15 cellular contexts compared by ENCODE assay signal in genomic region chr10:104296687-104297436, GRCh38. TPM values are rescaled to one million over a fixed set of nuclear protein-coding genes. Genes with fewer than 3 reads are reported as not detected.
"Had no signal": no experiment of that assay in that cellular context is flagged by ENCODE, and none has a peak within 500 bp of the region (broad histone marks: within the 10 kb centered on the region; RNA-seq: fewer than 3 reads in every experiment).

No MANE protein-coding gene starts in this region.

- H3K4me1 Mint-ChIP-seq: activated B cell treated with CpG ODN at 0.5 μM for 24 hours had no signal

- H3K27ac Mint-ChIP-seq: activated B cell treated with CpG ODN at 0.5 μM for 24 hours; activated naive CD4-positive, alpha-beta T cell treated with anti-CD3 and anti-CD28 coated beads, Interleukin-2, amount 50 U/mL, for 24 hours; effector memory CD8-positive, alpha-beta T cell; mesothelial cell of epicardium had no signal

- H3K27me3 ChIP-seq: ascending aorta, testis had no signal

- H3K4me3 ChIP-seq: ascending aorta, lower lobe of right lung, skin epidermis, testis had no signal

- H3K36me3 Mint-ChIP-seq: activated naive CD4-positive, alpha-beta T cell treated with anti-CD3 and anti-CD28 coated beads, Interleukin-2, amount 50 U/mL, for 24 hours; mesothelial cell of epicardium; natural killer cell treated with Interleukin-12 subunit alpha and Interleukin-12 subunit beta and Interleukin-15 and Interleukin-18, amount 100 ng/mL, for 72 hours had no signal

- H3K9me3 ChIP-seq: ascending aorta, lower lobe of right lung, testis had no signal

- H3K36me3 ChIP-seq: ascending aorta, lower lobe of right lung had no signal

- ATAC-seq: left colon, lower lobe of right lung had no signal

- H3K27ac ChIP-seq: lower lobe of right lung, testis had no signal

- DNase-seq: activated B cell treated with CpG ODN at 0.5 μM for 24 hours; activated CD8-positive, alpha-beta memory T cell treated with anti-CD3 and anti-CD28 coated beads, Interleukin-2, amount 50 U/mL, for 4 hours; activated effector memory CD4-positive, alpha-beta T cell treated with Interleukin-2 at 50 U/mL for 16 hours; effector memory CD8-positive, alpha-beta T cell; hypothalamus; left colon; lower lobe of right lung; SW 1271 had no signal

- H3K4me3 Mint-ChIP-seq: activated B cell treated with CpG ODN at 0.5 μM for 24 hours; activated naive CD4-positive, alpha-beta T cell treated with anti-CD3 and anti-CD28 coated beads, Interleukin-2, amount 50 U/mL, for 24 hours; activated T-cell treated with anti-CD3 and anti-CD28 coated beads, Interleukin-2, amount 50 U/mL, for 4 hours; effector memory CD8-positive, alpha-beta T cell; mesothelial cell of epicardium; natural killer cell treated with Interleukin-12 subunit alpha and Interleukin-12 subunit beta and Interleukin-15 and Interleukin-18, amount 100 ng/mL, for 72 hours had no signal

- H3K9me3 Mint-ChIP-seq: activated B cell treated with CpG ODN at 0.5 μM for 24 hours; activated naive CD4-positive, alpha-beta T cell treated with anti-CD3 and anti-CD28 coated beads, Interleukin-2, amount 50 U/mL, for 24 hours; effector memory CD8-positive, alpha-beta T cell; mesothelial cell of epicardium; natural killer cell treated with Interleukin-12 subunit alpha and Interleukin-12 subunit beta and Interleukin-15 and Interleukin-18, amount 100 ng/mL, for 72 hours had no signal

RNA-seq across cellular contexts. Expression of gene GSTO2, which starts 27.9 kb away (rescaled TPM):
- total RNA-seq: ascending aorta had no signal

RNA-seq across cellular contexts. Expression of gene CFAP58, which starts 56.8 kb away (rescaled TPM):
- total RNA-seq: activated B cell treated with CpG ODN at 0.5 μM for 24 hours; activated T-cell treated with anti-CD3 and anti-CD28 coated beads, Interleukin-2, amount 50 U/mL, for 4 hours; ascending aorta had no signal
